ENCODE assay signal across 21 cellular contexts in genomic region chr2:142061733-142062132, GRCh38.
"Had no signal": no experiment of that assay in that cellular context is flagged by ENCODE, and none has a peak within 500 bp of the region (broad histone marks: within the 10 kb centered on the region; RNA-seq: fewer than 3 reads in every experiment).

No MANE protein-coding gene starts in this region.

- H3K27me3 ChIP-seq: MG63 had no signal

- ATAC-seq: HepG2 had no signal

- DNase-seq: IMR-90, Karpas-422, KG1, MG63, NCI-H1092, NCI-H1105 treated with DMSO at 0.1 percent for 48 hours, NCI-H1417 treated with DMSO at 0.1 percent for 48 hours, NCI-H146, NCI-H1694 treated with DMSO at 0.1 percent for 48 hours, NCI-H2029, NCI-H2081 treated with DMSO at 0.1 percent for 48 hours, NCI-H2171, NCI-H226, NCI-H446, NCI-H510A, NCI-H524 treated with DMSO at 0.1 percent for 48 hours, NCI-H69, NCI-H774, Right ventricle myocardium superior, RPMI8226 had no signal

- H3K36me3 ChIP-seq: MG63 had no signal

- H3K4me3 ChIP-seq: MG63 had no signal

- H3K9me3 ChIP-seq: MG63 had no signal
